In the genomic region with DNA sequence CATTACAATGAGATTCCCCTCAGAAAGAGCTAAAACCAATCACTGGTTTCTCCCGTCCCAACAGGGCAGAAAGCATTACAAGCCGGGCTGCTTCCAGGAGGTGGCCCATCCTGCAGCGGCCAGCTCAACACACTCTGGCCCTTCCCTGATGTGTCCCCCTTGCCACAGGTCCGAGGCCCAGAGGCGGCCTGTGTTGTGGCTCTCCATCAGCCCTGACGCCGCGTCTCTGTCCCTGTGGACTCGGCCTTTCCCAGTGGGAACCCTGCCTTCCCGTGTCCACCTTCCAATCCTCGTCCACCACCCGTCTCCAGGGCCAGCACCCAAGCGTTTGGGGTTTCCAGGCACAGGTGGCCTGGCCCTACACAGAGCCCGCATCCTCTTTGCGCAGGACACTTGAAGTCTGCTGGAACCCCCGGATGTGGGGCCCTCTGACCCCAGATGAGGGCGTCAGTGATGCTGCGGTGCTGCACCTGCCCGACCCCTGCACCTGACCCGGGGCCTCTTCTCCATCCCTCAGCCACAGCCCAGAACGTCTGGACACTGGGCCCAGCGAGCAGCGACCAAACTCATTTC, we compare ENCODE assay signal across 21 cellular contexts.
"Had no signal": no experiment of that assay in that cellular context is flagged by ENCODE, and none has a peak within 500 bp of the region (broad histone marks: within the 10 kb centered on the region; RNA-seq: fewer than 3 reads in every experiment).

No MANE protein-coding gene starts in this region.

- H3K27ac Mint-ChIP-seq: activated naive CD8-positive, alpha-beta T cell; endodermal cell had no signal

- H3K9me3 Mint-ChIP-seq: stimulated activated naive CD8-positive, alpha-beta T cell treated with anti-CD3 and anti-CD28 coated beads, Interleukin-15, amount 100 ng/mL, for 72 hours had no signal

- H3K4me3 Mint-ChIP-seq: activated naive CD8-positive, alpha-beta T cell; endodermal cell; nephron; stimulated activated naive CD8-positive, alpha-beta T cell treated with anti-CD3 and anti-CD28 coated beads, Interleukin-15, amount 100 ng/mL, for 72 hours had no signal

- ATAC-seq: stimulated activated naive CD8-positive, alpha-beta T cell treated with anti-CD3 and anti-CD28 coated beads, Interleukin-15, amount 100 ng/mL, for 72 hours had no signal

- H3K4me1 ChIP-seq: prostate gland, right atrium auricular region, testis, upper lobe of left lung had no signal

- H3K4me3 ChIP-seq: lung, prostate gland, right atrium auricular region, skin epidermis, testis, upper lobe of left lung had no signal

- H3K36me3 ChIP-seq: prostate gland, right atrium auricular region, upper lobe of left lung, WERI-Rb-1 had no signal

- FAIRE-seq: islet of Langerhans had no signal

- H3K9me3 ChIP-seq: prostate gland, testis had no signal

- DNase-seq: activated CD4-positive, alpha-beta T cell treated with anti-CD3 and anti-CD28 coated beads, Interleukin-2, amount 50 U/mL, for 4 hours; endodermal cell; foreskin melanocyte; glutamatergic neuron; hippocampal formation; occipital lobe; stimulated activated CD4-positive, alpha-beta T cell treated with anti-CD3 and anti-CD28 coated beads, Interleukin-15, amount 100 ng/mL, for 24 hours; stimulated activated CD4-positive, alpha-beta T cell treated with anti-CD3 and anti-CD28 coated beads, Interleukin-2, amount 100 ng/mL, for 48 hours; stimulated activated naive CD8-positive, alpha-beta T cell treated with anti-CD3 and anti-CD28 coated beads, Interleukin-15, amount 100 ng/mL, for 72 hours; T-helper 2 cell; testis; upper lobe of left lung; WERI-Rb-1 had no signal

- H3K4me1 Mint-ChIP-seq: endodermal cell; stimulated activated naive CD8-positive, alpha-beta T cell treated with anti-CD3 and anti-CD28 coated beads, Interleukin-15, amount 100 ng/mL, for 72 hours had no signal

- H3K27me3 ChIP-seq: right atrium auricular region, testis, upper lobe of left lung had no signal

- H3K27ac ChIP-seq: epithelial cell of prostate, prostate gland, right atrium auricular region, skin epidermis, testis, upper lobe of left lung, WERI-Rb-1 had no signal

- H3K27me3 Mint-ChIP-seq: activated naive CD8-positive, alpha-beta T cell; stimulated activated naive CD8-positive, alpha-beta T cell treated with anti-CD3 and anti-CD28 coated beads, Interleukin-15, amount 100 ng/mL, for 72 hours had no signal
